Comparison of ENCODE assay signal across 3 cellular contexts in genomic region chr12:54371328-54372112, GRCh38.
TF ChIP-seq lines count a peak whose summit lies in the region.

No MANE protein-coding gene starts in this region.

TF ChIP-seq in SK-N-SH, 30 proteins besides CTCF, POLR2A, EP300 and RAD21 (continued from another document and continues in another):
- no peak for TF ChIP-seq USF2 (IDR thresholded peaks at IDR 0.05; ENCODE audit: borderline replicate concordance, low read depth, low read length)
- TF ChIP-seq, protein P1, sequence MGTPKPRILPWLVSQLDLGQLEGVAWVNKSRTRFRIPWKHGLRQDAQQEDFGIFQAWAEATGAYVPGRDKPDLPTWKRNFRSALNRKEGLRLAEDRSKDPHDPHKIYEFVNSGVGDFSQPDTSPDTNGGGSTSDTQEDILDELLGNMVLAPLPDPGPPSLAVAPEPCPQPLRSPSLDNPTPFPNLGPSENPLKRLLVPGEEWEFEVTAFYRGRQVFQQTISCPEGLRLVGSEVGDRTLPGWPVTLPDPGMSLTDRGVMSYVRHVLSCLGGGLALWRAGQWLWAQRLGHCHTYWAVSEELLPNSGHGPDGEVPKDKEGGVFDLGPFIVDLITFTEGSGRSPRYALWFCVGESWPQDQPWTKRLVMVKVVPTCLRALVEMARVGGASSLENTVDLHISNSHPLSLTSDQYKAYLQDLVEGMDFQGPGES (IDR thresholded peaks at IDR 0.05; ENCODE audit: low read depth, low read length): no peak
- no peak for TF ChIP-seq TCF12 (IDR thresholded peaks at IDR 0.05)
- TF ChIP-seq RFX5 (IDR thresholded peaks at IDR 0.05; ENCODE audit: low read length): no peak
- no peak for TF ChIP-seq TEAD4 (IDR thresholded peaks at IDR 0.05; ENCODE audit: borderline replicate concordance, insufficient read depth)
- peak; percentile 85 for TF ChIP-seq FOXJ3 (CRISPR knock-in tag; IDR thresholded peaks at IDR 0.05)
- TF ChIP-seq RCOR1 (IDR thresholded peaks at IDR 0.05; ENCODE audit: low read length): peak; percentile 39
- no peak for TF ChIP-seq SIN3A (IDR thresholded peaks at IDR 0.05; ENCODE audit: borderline replicate concordance, low read depth, low read length)
- TF ChIP-seq MAX (IDR thresholded peaks at IDR 0.05; ENCODE audit: low read depth): no peak
- TF ChIP-seq NFIC (IDR thresholded peaks at IDR 0.05; ENCODE audit: borderline replicate concordance): peak; percentile 74
- TF ChIP-seq FOSL2 (IDR thresholded peaks at IDR 0.05; ENCODE audit: borderline replicate concordance, low read depth): no peak
- no peak for TF ChIP-seq CHD2 (IDR thresholded peaks at IDR 0.05; ENCODE audit: low read length, partially characterized antibody)
- TF ChIP-seq RXRA (IDR thresholded peaks at IDR 0.05; ENCODE audit: borderline replicate concordance, low read depth): no peak
- no peak for TF ChIP-seq MEF2A (IDR thresholded peaks at IDR 0.05; ENCODE audit: borderline replicate concordance, low read depth)
- TF ChIP-seq, protein P2, sequence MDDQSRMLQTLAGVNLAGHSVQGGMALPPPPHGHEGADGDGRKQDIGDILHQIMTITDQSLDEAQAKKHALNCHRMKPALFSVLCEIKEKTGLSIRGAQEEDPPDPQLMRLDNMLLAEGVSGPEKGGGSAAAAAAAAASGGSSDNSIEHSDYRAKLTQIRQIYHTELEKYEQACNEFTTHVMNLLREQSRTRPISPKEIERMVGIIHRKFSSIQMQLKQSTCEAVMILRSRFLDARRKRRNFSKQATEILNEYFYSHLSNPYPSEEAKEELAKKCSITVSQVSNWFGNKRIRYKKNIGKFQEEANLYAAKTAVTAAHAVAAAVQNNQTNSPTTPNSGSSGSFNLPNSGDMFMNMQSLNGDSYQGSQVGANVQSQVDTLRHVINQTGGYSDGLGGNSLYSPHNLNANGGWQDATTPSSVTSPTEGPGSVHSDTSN (IDR thresholded peaks at IDR 0.05): no peak
- TF ChIP-seq ZBTB33 (IDR thresholded peaks at IDR 0.05; ENCODE audit: borderline replicate concordance, low read depth): no peak
- TF ChIP-seq FOXM1 (IDR thresholded peaks at IDR 0.05; ENCODE audit: low read depth): no peak

TF ChIP-seq in SK-N-SH treated with all-trans-retinoic acid at 6 μM for 48 hours, 23 proteins besides CTCF, POLR2A, EP300 and RAD21 (continued from another document):
- TF ChIP-seq, protein P3, sequence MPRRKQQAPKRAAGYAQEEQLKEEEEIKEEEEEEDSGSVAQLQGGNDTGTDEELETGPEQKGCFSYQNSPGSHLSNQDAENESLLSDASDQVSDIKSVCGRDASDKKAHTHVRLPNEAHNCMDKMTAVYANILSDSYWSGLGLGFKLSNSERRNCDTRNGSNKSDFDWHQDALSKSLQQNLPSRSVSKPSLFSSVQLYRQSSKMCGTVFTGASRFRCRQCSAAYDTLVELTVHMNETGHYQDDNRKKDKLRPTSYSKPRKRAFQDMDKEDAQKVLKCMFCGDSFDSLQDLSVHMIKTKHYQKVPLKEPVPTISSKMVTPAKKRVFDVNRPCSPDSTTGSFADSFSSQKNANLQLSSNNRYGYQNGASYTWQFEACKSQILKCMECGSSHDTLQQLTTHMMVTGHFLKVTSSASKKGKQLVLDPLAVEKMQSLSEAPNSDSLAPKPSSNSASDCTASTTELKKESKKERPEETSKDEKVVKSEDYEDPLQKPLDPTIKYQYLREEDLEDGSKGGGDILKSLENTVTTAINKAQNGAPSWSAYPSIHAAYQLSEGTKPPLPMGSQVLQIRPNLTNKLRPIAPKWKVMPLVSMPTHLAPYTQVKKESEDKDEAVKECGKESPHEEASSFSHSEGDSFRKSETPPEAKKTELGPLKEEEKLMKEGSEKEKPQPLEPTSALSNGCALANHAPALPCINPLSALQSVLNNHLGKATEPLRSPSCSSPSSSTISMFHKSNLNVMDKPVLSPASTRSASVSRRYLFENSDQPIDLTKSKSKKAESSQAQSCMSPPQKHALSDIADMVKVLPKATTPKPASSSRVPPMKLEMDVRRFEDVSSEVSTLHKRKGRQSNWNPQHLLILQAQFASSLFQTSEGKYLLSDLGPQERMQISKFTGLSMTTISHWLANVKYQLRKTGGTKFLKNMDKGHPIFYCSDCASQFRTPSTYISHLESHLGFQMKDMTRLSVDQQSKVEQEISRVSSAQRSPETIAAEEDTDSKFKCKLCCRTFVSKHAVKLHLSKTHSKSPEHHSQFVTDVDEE (CRISPR knock-in tag; IDR thresholded peaks at IDR 0.05): no peak
- TF ChIP-seq CREB5 (CRISPR knock-in tag; IDR thresholded peaks at IDR 0.05; ENCODE audit: low read depth): no peak
- TF ChIP-seq ISL1 (CRISPR knock-in tag; IDR thresholded peaks at IDR 0.05): no peak
- TF ChIP-seq, protein P4, sequence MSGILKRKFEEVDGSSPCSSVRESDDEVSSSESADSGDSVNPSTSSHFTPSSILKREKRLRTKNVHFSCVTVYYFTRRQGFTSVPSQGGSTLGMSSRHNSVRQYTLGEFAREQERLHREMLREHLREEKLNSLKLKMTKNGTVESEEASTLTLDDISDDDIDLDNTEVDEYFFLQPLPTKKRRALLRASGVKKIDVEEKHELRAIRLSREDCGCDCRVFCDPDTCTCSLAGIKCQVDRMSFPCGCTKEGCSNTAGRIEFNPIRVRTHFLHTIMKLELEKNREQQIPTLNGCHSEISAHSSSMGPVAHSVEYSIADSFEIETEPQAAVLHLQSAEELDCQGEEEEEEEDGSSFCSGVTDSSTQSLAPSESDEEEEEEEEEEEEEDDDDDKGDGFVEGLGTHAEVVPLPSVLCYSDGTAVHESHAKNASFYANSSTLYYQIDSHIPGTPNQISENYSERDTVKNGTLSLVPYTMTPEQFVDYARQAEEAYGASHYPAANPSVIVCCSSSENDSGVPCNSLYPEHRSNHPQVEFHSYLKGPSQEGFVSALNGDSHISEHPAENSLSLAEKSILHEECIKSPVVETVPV (CRISPR knock-in tag; IDR thresholded peaks at IDR 0.05): no peak
- TF ChIP-seq GLIS3 (CRISPR knock-in tag; IDR thresholded peaks at IDR 0.05): no peak
- TF ChIP-seq OSR1 (CRISPR knock-in tag; IDR thresholded peaks at IDR 0.05): no peak
- TF ChIP-seq ZNF8 (CRISPR knock-in tag; IDR thresholded peaks at IDR 0.05): no peak
- no peak for TF ChIP-seq PPARA (CRISPR knock-in tag; IDR thresholded peaks at IDR 0.05; ENCODE audit: borderline replicate concordance)
- TF ChIP-seq RARB (CRISPR knock-in tag; IDR thresholded peaks at IDR 0.05): no peak
- no peak for TF ChIP-seq ZFP30 (CRISPR knock-in tag; IDR thresholded peaks at IDR 0.05)
- TF ChIP-seq ARNTL (CRISPR knock-in tag; IDR thresholded peaks at IDR 0.05; ENCODE audit: borderline replicate concordance, low read depth): no peak
- no peak for TF ChIP-seq CSDC2 (CRISPR knock-in tag; IDR thresholded peaks at IDR 0.05)
- TF ChIP-seq PATZ1 (CRISPR knock-in tag; IDR thresholded peaks at IDR 0.05; ENCODE audit: borderline replicate concordance): no peak
- TF ChIP-seq ZFP3 (CRISPR knock-in tag; IDR thresholded peaks at IDR 0.05): no peak
- TF ChIP-seq ZNF70 (CRISPR knock-in tag; IDR thresholded peaks at IDR 0.05): no peak
- no peak for TF ChIP-seq BACH2 (CRISPR knock-in tag; IDR thresholded peaks at IDR 0.05; ENCODE audit: borderline replicate concordance)
- no peak for TF ChIP-seq ESRRG (CRISPR knock-in tag; IDR thresholded peaks at IDR 0.05)
TF ChIP-seq in SK-N-SH treated with all-trans-retinoic acid at 6 μM for 48 hours: peak in this region for 0.

TF ChIP-seq in WTC11, 78 proteins besides CTCF, POLR2A, EP300 and RAD21 (continued from another document):
- TF ChIP-seq USF2 (CRISPR knock-in tag; IDR thresholded peaks at IDR 0.05) (no peak), PRRX2 (CRISPR knock-in tag; IDR thresholded peaks at IDR 0.05) (no peak), ZNF423 (CRISPR knock-in tag; IDR thresholded peaks at IDR 0.05) (no peak), TCF7 (CRISPR knock-in tag; IDR thresholded peaks at IDR 0.05; ENCODE audit: low read depth) (no peak), GRHL2 (CRISPR knock-in tag; IDR thresholded peaks at IDR 0.05; ENCODE audit: insufficient replicate concordance, severe bottlenecking) (no peak), ZBTB21 (CRISPR knock-in tag; IDR thresholded peaks at IDR 0.05; ENCODE audit: borderline replicate concordance) (no peak)
- TF ChIP-seq, protein P5, sequence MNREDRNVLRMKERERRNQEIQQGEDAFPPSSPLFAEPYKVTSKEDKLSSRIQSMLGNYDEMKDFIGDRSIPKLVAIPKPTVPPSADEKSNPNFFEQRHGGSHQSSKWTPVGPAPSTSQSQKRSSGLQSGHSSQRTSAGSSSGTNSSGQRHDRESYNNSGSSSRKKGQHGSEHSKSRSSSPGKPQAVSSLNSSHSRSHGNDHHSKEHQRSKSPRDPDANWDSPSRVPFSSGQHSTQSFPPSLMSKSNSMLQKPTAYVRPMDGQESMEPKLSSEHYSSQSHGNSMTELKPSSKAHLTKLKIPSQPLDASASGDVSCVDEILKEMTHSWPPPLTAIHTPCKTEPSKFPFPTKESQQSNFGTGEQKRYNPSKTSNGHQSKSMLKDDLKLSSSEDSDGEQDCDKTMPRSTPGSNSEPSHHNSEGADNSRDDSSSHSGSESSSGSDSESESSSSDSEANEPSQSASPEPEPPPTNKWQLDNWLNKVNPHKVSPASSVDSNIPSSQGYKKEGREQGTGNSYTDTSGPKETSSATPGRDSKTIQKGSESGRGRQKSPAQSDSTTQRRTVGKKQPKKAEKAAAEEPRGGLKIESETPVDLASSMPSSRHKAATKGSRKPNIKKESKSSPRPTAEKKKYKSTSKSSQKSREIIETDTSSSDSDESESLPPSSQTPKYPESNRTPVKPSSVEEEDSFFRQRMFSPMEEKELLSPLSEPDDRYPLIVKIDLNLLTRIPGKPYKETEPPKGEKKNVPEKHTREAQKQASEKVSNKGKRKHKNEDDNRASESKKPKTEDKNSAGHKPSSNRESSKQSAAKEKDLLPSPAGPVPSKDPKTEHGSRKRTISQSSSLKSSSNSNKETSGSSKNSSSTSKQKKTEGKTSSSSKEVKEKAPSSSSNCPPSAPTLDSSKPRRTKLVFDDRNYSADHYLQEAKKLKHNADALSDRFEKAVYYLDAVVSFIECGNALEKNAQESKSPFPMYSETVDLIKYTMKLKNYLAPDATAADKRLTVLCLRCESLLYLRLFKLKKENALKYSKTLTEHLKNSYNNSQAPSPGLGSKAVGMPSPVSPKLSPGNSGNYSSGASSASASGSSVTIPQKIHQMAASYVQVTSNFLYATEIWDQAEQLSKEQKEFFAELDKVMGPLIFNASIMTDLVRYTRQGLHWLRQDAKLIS (CRISPR knock-in tag; IDR thresholded peaks at IDR 0.05; ENCODE audit: borderline replicate concordance): no peak
- TF ChIP-seq, protein P6, sequence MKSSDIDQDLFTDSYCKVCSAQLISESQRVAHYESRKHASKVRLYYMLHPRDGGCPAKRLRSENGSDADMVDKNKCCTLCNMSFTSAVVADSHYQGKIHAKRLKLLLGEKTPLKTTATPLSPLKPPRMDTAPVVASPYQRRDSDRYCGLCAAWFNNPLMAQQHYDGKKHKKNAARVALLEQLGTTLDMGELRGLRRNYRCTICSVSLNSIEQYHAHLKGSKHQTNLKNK (CRISPR knock-in tag; IDR thresholded peaks at IDR 0.05): no peak
TF ChIP-seq in WTC11: peak in this region for 0.
